ENCODE assay signal across 8 cellular contexts in genomic region chr17:81483862-81484194, GRCh38. TPM values are rescaled to one million over a fixed set of nuclear protein-coding genes. Genes with fewer than 3 reads are reported as not detected.
DNase-seq lines count a peak whose midpoint lies in the region; ATAC-seq and TF ChIP-seq lines count a peak whose summit lies in the region.

No MANE protein-coding gene starts in this region.

- peak overlapping the region; percentile 76 for H3K4me2 ChIP-seq in IMR-90 (ENCODE audit: low read depth, low read length)
- peak overlapping the region; percentile 84 for H3K4me2 ChIP-seq in neuronal stem cell (ENCODE audit: insufficient read depth, low read length, poor library complexity, severe bottlenecking)

- peak overlapping the region; percentile 83 for H2AFZ ChIP-seq in IMR-90 (replicated peaks; ENCODE audit: low read length, poor library complexity)
- H2AFZ ChIP-seq in neuronal stem cell (ENCODE audit: low read length) = peak overlapping the region; percentile 100

- no peak overlapping the region for H3K4ac ChIP-seq in IMR-90 (ENCODE audit: low read depth, low read length)
- H3K4ac ChIP-seq in neuronal stem cell (ENCODE audit: low read length) = peak overlapping the region; percentile 79

- H4K20me1 ChIP-seq in IMR-90 (ENCODE audit: insufficient read depth, low read length) = no peaks in the 10 kb centered on the region

- CTCF ChIA-PET in BJ (lab: Yijun Ruan, JAX) (interaction anchor here (0.6 to 2.1 kb wide), 14 partner anchors 11 to 341 kb away, joined by 3 to 47 read pairs (median 6); partner anchors contain the start of genes BAHCC1, NDUFAF8 and TEPSIN), IMR-90 (lab: Yijun Ruan, JAX) (interaction anchor here (1.2 to 2.7 kb wide), 2 partner anchors 89 to 229 kb away, joined by 5 to 14 read pairs; partner anchors contain the start of gene BAHCC1)

- intact Hi-C loops in IMR-90 (cut with micrococcal nuclease) = loop anchor here (1.0 kb wide), 3 partner anchors 86 to 231 kb away; no protein-coding TSS in a partner anchor

- DNase-seq in BJ (ENCODE audit: low read depth) (no peak), IMR-90 (no peak), epithelial cell of esophagus (ENCODE audit: low read depth) (no peak), neuronal stem cell (ENCODE audit: low spot score) (no peak), NCI-H1436 treated with DMSO at 0.1 percent for 48 hours (lab: John Stamatoyannopoulos, UW) (no peak), GM03348 (ENCODE audit: low spot score) (no peak), NCI-H226 (no peak)

- dilution Hi-C loops in IMR-90 (cut with HindIII; ENCODE audit: low sequenced_read_pairs, unreplicated experiment) = no loop called here

- POLR2A ChIA-PET in BJ (lab: Charles Lee) (no interaction called here), IMR-90 (lab: Charles Lee; ENCODE audit: unreplicated experiment) (no interaction called here)

- H3K18ac ChIP-seq in IMR-90 (ENCODE audit: low read depth, low read length) (no peak overlapping the region), neuronal stem cell (ENCODE audit: low read length) (peak overlapping the region; percentile 96)

- in situ Hi-C loops in IMR-90 (cut with MboI; ENCODE audit: low sequenced_read_pairs) = loop anchor here (5.0 kb wide), 2 partner anchors 77 to 227 kb away; no protein-coding TSS in a partner anchor

- H2AK5ac ChIP-seq in IMR-90 (ENCODE audit: low read depth, low read length) (no peak overlapping the region; the same call in 1 of the 2 replicates), neuronal stem cell (ENCODE audit: low read depth, low read length) (peak overlapping the region; percentile 88)

- no peak overlapping the region for H4K5ac ChIP-seq in IMR-90 (ENCODE audit: low read depth, low read length)

- no peak for TF ChIP-seq POLR2A in IMR-90 (IDR thresholded peaks at IDR 0.05; ENCODE audit: low read depth, low read length)

- peaks cover 2 to 3% of the 10 kb centered on the region in 2 experiments; a peak in 2 of 4 replicates for H3K79me1 ChIP-seq in IMR-90 (ENCODE audit: low read depth in 1 of 2, low read length in 2 of 2)
- H3K79me1 ChIP-seq in neuronal stem cell (ENCODE audit: low read depth, low read length) = no peaks in the 10 kb centered on the region

- H2BK12ac ChIP-seq in neuronal stem cell (ENCODE audit: low read length) = peak overlapping the region; percentile 93

- H3K36me3 ChIP-seq in BJ (ENCODE audit: control insufficient read depth, insufficient read depth, low read length) = no peaks in the 10 kb centered on the region
- no peaks in the 10 kb centered on the region for H3K36me3 ChIP-seq in IMR-90 (ENCODE audit: control insufficient read depth, insufficient read depth, low read length)
- H3K36me3 ChIP-seq in neuronal stem cell (replicated peaks in 1 of 2; ENCODE audit: control insufficient read depth in 2 of 2, insufficient read depth in 2 of 2, low read length in 2 of 2) = no peaks in the 10 kb centered on the region

- H4K91ac ChIP-seq in IMR-90 (ENCODE audit: insufficient read depth, low read depth, low read length) (no peak overlapping the region), neuronal stem cell (ENCODE audit: low read depth, low read length, poor library complexity) (peak overlapping the region; percentile 6)

- H2BK120ac ChIP-seq in IMR-90 (ENCODE audit: low read depth, low read length) = no peak overlapping the region
- no peak overlapping the region for H2BK120ac ChIP-seq in neuronal stem cell (ENCODE audit: low read depth, low read length)

- 0 out of 2 replicates have a peak overlapping the region, but pooled peaks have one; percentile 2 for H3K4me3 ChIP-seq in BJ (ENCODE audit: low read depth, low read length)
- peak overlapping the region; percentile 13; the same call in 1 of the 2 replicates for H3K4me3 ChIP-seq in IMR-90 (ENCODE audit: insufficient read depth, low read depth, low read length)
- H3K4me3 ChIP-seq in epithelial cell of esophagus (ENCODE audit: low read length) = peak overlapping the region; percentile 34
- H3K4me3 ChIP-seq in neuronal stem cell (ENCODE audit: low read length in 2 of 2) = peak overlapping the region; percentile 46 to 64

- H4K8ac ChIP-seq in IMR-90 (ENCODE audit: low read depth in 2 of 2, low read length in 2 of 2) = peak overlapping the region; percentile 42 to 77; a peak in 1 of 4 replicates
- H4K8ac ChIP-seq in neuronal stem cell (ENCODE audit: low read depth, low read length) = no peak overlapping the region

- WGBS in IMR-90 (ENCODE audit: extremely low coverage in 2 of 2, insufficient read length in 1 of 2), 2 experiments = 70% methylated on average over 3 of the region's 32 CpGs; no CpG with 5 or more reads in 1 of the 2 experiments
- no CpG with 5 or more reads among the region's 32 CpGs for WGBS in neuronal stem cell (ENCODE audit: extremely low coverage in 2 of 2, insufficient read length in 2 of 2, insufficient replicate concordance in 1 of 2), 2 donors

- H3K4me1 ChIP-seq in IMR-90 (ENCODE audit: control insufficient read depth, insufficient read depth, low read length) (peaks cover 14% of the 10 kb centered on the region), neuronal stem cell (ENCODE audit: control insufficient read depth in 2 of 2, insufficient read depth in 1 of 2, low read depth in 1 of 2, low read length in 2 of 2) (peaks cover 19 to 64% of the 10 kb centered on the region in 2 donors)

- ATAC-seq in IMR-90 (ENCODE audit: low read depth) (no peak), HG02870 (IDR thresholded peaks at IDR 0.05; ENCODE audit: unreplicated experiment) (no peak)

- H2BK5ac ChIP-seq in IMR-90 (ENCODE audit: low read depth, low read length, poor library complexity, severe bottlenecking) (no peak overlapping the region), neuronal stem cell (ENCODE audit: low read length) (peak overlapping the region; percentile 26)

- TF ChIP-seq CTCF in BJ (IDR thresholded peaks at IDR 0.05; ENCODE audit: insufficient read depth, low read depth, low read length) (no peak), IMR-90 (conservative IDR thresholded peaks at IDR 0.05; ENCODE audit: low read depth, low read length) (no peak), epithelial cell of esophagus (IDR thresholded peaks at IDR 0.05; ENCODE audit: insufficient read depth, low read depth, low read length, missing control alignments) (no peak)

- no peak overlapping the region for H2BK15ac ChIP-seq in IMR-90 (ENCODE audit: low read depth, low read length)
- H2BK15ac ChIP-seq in neuronal stem cell (ENCODE audit: low read length) = peak overlapping the region; percentile 97

- H3K14ac ChIP-seq in IMR-90 (replicated peaks; ENCODE audit: low read depth, low read length) (no peak overlapping the region), neuronal stem cell (ENCODE audit: low read length) (peak overlapping the region; percentile 95)

- no peaks in the 10 kb centered on the region; the same call in 1 of the 2 replicates for H3K27me3 ChIP-seq in BJ (ENCODE audit: control insufficient read depth, insufficient read depth, low read length)
- H3K27me3 ChIP-seq in IMR-90 (ENCODE audit: control insufficient read depth, insufficient read depth, low read length) = no peaks in the 10 kb centered on the region
- peaks cover 0 to 28% (median 0%) of the 10 kb centered on the region in 3 experiments for H3K27me3 ChIP-seq in neuronal stem cell (ENCODE audit: control insufficient read depth in 3 of 3, insufficient read depth in 3 of 3, low read depth in 1 of 3, low read length in 3 of 3)

- no peak overlapping the region for H3K56ac ChIP-seq in IMR-90 (ENCODE audit: extremely low read depth, insufficient read depth, low read length)

- H3K23ac ChIP-seq in IMR-90 (ENCODE audit: low read depth, low read length) = no peak overlapping the region
- peak overlapping the region; percentile 15 for H3K23ac ChIP-seq in neuronal stem cell (ENCODE audit: low read depth, low read length, poor library complexity)

- BruUV-seq in IMR-90 (replicated peaks; lab: Mats Ljungman, UMichigan) = no TSS peak

- peak overlapping the region; percentile 85 for H2AK9ac ChIP-seq in IMR-90 (replicated peaks; ENCODE audit: low read depth, low read length, poor library complexity)

- H3K9me3 ChIP-seq in IMR-90 (ENCODE audit: control insufficient read depth, insufficient read depth, low read length) (no peaks in the 10 kb centered on the region), neuronal stem cell (replicated peaks in 1 of 2; ENCODE audit: control insufficient read depth in 2 of 2, insufficient read depth in 1 of 2, low read depth in 1 of 2, low read length in 2 of 2) (no peaks in the 10 kb centered on the region)

- peaks cover 2% of the 10 kb centered on the region; the same call in 1 of the 2 replicates for H3K9me1 ChIP-seq in IMR-90 (ENCODE audit: insufficient read depth, low read length)

- H2BK20ac ChIP-seq in IMR-90 (ENCODE audit: low read depth, low read length) = no peak overlapping the region

- no peak for TF ChIP-seq RAD21 in IMR-90 (IDR thresholded peaks at IDR 0.05; ENCODE audit: low read length)

- H3K27ac ChIP-seq in IMR-90 (ENCODE audit: insufficient read depth, low read length) (no peak overlapping the region), neuronal stem cell (replicated peaks; ENCODE audit: low read length) (no peak overlapping the region)

- H3K9ac ChIP-seq in IMR-90 (ENCODE audit: low read depth, low read length) = no peak overlapping the region
- peak overlapping the region; percentile 87 for H3K9ac ChIP-seq in neuronal stem cell (ENCODE audit: low read depth, low read length, poor library complexity)

TF ChIP-seq in IMR-90, 13 proteins besides CTCF, POLR2A, EP300 and RAD21 (continues in another document):
- TF ChIP-seq MXI1 (IDR thresholded peaks at IDR 0.05; ENCODE audit: borderline replicate concordance, low read depth, low read length) = no peak
- no peak for TF ChIP-seq FOS (IDR thresholded peaks at IDR 0.05; ENCODE audit: low read depth, low read length)

RNA-seq across cellular contexts. Expression of gene ACTG1, which starts 28.8 kb away (rescaled TPM):
- 2,988 and 3,774 TPM in 2 replicates for polyA plus RNA-seq in BJ (2011; rRNA removed)
- polyA minus RNA-seq in BJ (2011; rRNA and poly(A)+ RNA removed) = 4,016 and 6,647 TPM in 2 replicates
- total RNA-seq in IMR-90 (2012; rRNA removed) = 12,144 and 15,732 TPM in 2 replicates
- polyA plus RNA-seq in IMR-90 (2012; rRNA removed) = 10,271 and 10,907 TPM in 2 replicates
- 46,606 and 47,328 TPM in 2 replicates for polyA plus RNA-seq in IMR-90 (2012; cell fraction: cytosol; rRNA removed)
- 8,917 and 28,399 TPM in 2 replicates for polyA plus RNA-seq in IMR-90 (2012; cell fraction: nucleus; rRNA removed; ENCODE audit: low replicate concordance)
- 5,937 TPM for polyA plus RNA-seq in neuronal stem cell (2013, experiment 1 of 2)
- polyA plus RNA-seq in neuronal stem cell (2013, experiment 2 of 2) = 5,622 TPM

RNA-seq across cellular contexts. Expression of gene FSCN2, which starts 44.3 kb away (rescaled TPM):
- 1.1 and 1.3 TPM in 2 replicates for polyA plus RNA-seq in BJ (2011; rRNA removed)
- 1.3 and 1.9 TPM in 2 replicates for polyA minus RNA-seq in BJ (2011; rRNA and poly(A)+ RNA removed)
- 0.18 and 0.28 TPM in 2 replicates for total RNA-seq in IMR-90 (2012; rRNA removed)
- polyA plus RNA-seq in IMR-90 (2012; rRNA removed) = 0.84 and 1.1 TPM in 2 replicates
- polyA plus RNA-seq in IMR-90 (2012; cell fraction: cytosol; rRNA removed) = 0.22 and 0.96 TPM in 2 replicates
- polyA plus RNA-seq in IMR-90 (2012; cell fraction: nucleus; rRNA removed; ENCODE audit: low replicate concordance) = 2.6 and 6.7 TPM in 2 replicates
- 0.20 TPM for polyA plus RNA-seq in neuronal stem cell (2013, experiment 1 of 2)
- 0.25 TPM for polyA plus RNA-seq in neuronal stem cell (2013, experiment 2 of 2)

Comparison
In these comparisons a context has a peak if more than half of its experiments do, and no peak if none do; other contexts are left out.
1. H3K4me3 ChIP-seq: peak in every context shown above with its lines; median percentile 55 in neuronal stem cell; 34 in epithelial cell of esophagus; 13 in IMR-90; 2 in BJ.